Comparison of ENCODE assay signal across 8 cellular contexts in the genomic region with DNA sequence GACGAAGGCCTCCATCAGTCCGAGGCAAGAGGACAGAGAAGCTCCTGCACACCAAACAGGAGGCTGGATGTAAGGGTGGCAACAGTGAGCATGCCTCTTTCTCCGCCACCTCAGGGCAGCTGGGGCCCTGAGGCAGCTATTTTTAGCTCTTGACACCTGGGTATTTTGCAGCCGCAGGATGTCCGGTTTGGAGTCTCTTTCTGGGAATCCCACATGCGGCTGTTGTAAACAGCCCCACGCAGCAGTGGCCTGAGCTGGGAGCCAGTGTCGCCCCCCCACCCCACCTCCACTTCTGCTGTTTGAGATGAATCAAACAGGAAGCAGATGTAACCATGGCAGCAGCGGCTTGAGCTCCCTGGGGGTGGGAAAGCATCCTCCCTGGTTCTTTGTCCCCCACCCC. TPM values are rescaled to one million over a fixed set of nuclear protein-coding genes. Genes with fewer than 3 reads are reported as not detected.
DNase-seq lines count a peak whose midpoint lies in the region; ATAC-seq and TF ChIP-seq lines count a peak whose summit lies in the region.

No MANE protein-coding gene starts in this region.

- TF ChIP-seq POLR2A in tibial nerve (IDR thresholded peaks at IDR 0.05) = no peak

- ATAC-seq in GM18498 (IDR thresholded peaks at IDR 0.05; ENCODE audit: unreplicated experiment) = peak; percentile 38
- peak; percentile 49 for ATAC-seq in HG03354 (IDR thresholded peaks at IDR 0.05; ENCODE audit: poor library complexity, severe bottlenecking, unreplicated experiment)

- H2AFZ ChIP-seq in osteoblast (ENCODE audit: low read length) = no peak overlapping the region

- no peak for TF ChIP-seq CTCF in coronary artery (IDR thresholded peaks at IDR 0.05)
- TF ChIP-seq CTCF in osteoblast (IDR thresholded peaks at IDR 0.05; ENCODE audit: extremely low read depth, low read depth, low read length) = no peak
- TF ChIP-seq CTCF in tibial nerve (IDR thresholded peaks at IDR 0.05) = no peak

- H3K36me3 ChIP-seq in osteoblast (ENCODE audit: insufficient read depth, low read length) (peaks cover 28% of the 10 kb centered on the region), tibial nerve (peaks cover 0 to 4% (median 0%) of the 10 kb centered on the region in 3 donors)

- WGBS in tibial nerve, 2 donors = 23 to 25% methylated on average over 5 to 8 of the region's 9 CpGs

- peaks cover 58% of the 10 kb centered on the region for H3K4me1 ChIP-seq in osteoblast (ENCODE audit: insufficient read depth, low read length)
- peaks cover 10 to 100% (median 93%) of the 10 kb centered on the region in 4 donors for H3K4me1 ChIP-seq in tibial nerve

- H3K9me3 ChIP-seq in osteoblast (ENCODE audit: low read depth, low read length) = no peaks in the 10 kb centered on the region
- H3K9me3 ChIP-seq in tibial nerve = no peaks in the 10 kb centered on the region

- H3K4me3 ChIP-seq in coronary artery = peak overlapping the region; percentile 48
- H3K4me3 ChIP-seq in osteoblast (ENCODE audit: insufficient read depth, low read length) = no peak overlapping the region
- no peak overlapping the region for H3K4me3 ChIP-seq in tibial nerve

- no peak overlapping the region for H3K4me2 ChIP-seq in osteoblast (ENCODE audit: insufficient read depth, low read length)

- H3K27ac ChIP-seq in coronary artery (peak overlapping the region; percentile 96 to 100), osteoblast (ENCODE audit: low read depth, low read length) (peak overlapping the region; percentile 72), tibial nerve (peak overlapping the region; percentile 7 to 99 (median 97))

- peak; percentile 61 for DNase-seq in activated CD4-positive, alpha-beta T cell treated with anti-CD3 and anti-CD28 coated beads for 1 hour
- DNase-seq in coronary artery (ENCODE audit: low spot score) (no peak), osteoblast (ENCODE audit: insufficient read length, low spot score, missing footprints) (no peak), tibial nerve (ENCODE audit: low spot score in 2 of 2) (no peak), NCI-H1092 treated with DMSO at 0.1 percent for 48 hours (lab: John Stamatoyannopoulos, UW) (no peak), NCI-H226 (no peak)

- no peaks in the 10 kb centered on the region for H3K27me3 ChIP-seq in osteoblast (ENCODE audit: insufficient read depth, low read length)
- no peaks in the 10 kb centered on the region for H3K27me3 ChIP-seq in tibial nerve

- peaks cover 89% of the 10 kb centered on the region for H3K79me2 ChIP-seq in osteoblast (ENCODE audit: insufficient read depth, low read length)

- H4K20me1 ChIP-seq in osteoblast (ENCODE audit: insufficient read depth, low read length) = peaks cover 62% of the 10 kb centered on the region

- TF ChIP-seq EP300 in tibial nerve (IDR thresholded peaks at IDR 0.05) = peak in 1 of 2 donors; percentile 21

RNA-seq across cellular contexts. Expression of a gene that starts 11.7 kb away (rescaled TPM):
- total RNA-seq in osteoblast (39.8 and 41.3 TPM in 2 replicates), tibial nerve (100 to 1,000 TPM in 2 of 4 donors, 10 to 100 TPM in 2; 90.4 to 186 (median 98.4) TPM)

RNA-seq across cellular contexts. Expression of a gene that starts 35.0 kb away (rescaled TPM):
- total RNA-seq in osteoblast = 18.0 and 19.2 TPM in 2 replicates
- total RNA-seq in tibial nerve = 10 to 100 TPM; 24.6 to 37.9 (median 33.8) TPM

RNA-seq across cellular contexts. Expression of a gene that starts 49.4 kb away (rescaled TPM):
- 3.5 and 4.3 TPM in 2 replicates for total RNA-seq in osteoblast
- total RNA-seq in tibial nerve = 100 to 1,000 TPM in 1 of 4 donors, 10 to 100 TPM in 3; 47.3 to 109 (median 83.6) TPM
